ENCODE assay signal across 8 cellular contexts in genomic region chr3:136752046-136752326, GRCh38. TPM values are rescaled to one million over a fixed set of nuclear protein-coding genes. Genes with fewer than 3 reads are reported as not detected.
A peak's percentile ranks its signal among the peaks of the same experiment; 100 is the strongest.
DNase-seq lines count a peak whose midpoint lies in the region; ATAC-seq, FAIRE-seq and TF ChIP-seq lines count a peak whose summit lies in the region.

No MANE protein-coding gene starts in this region.

- peak; percentile 14 for ATAC-seq in HG02970 (IDR thresholded peaks at IDR 0.05; ENCODE audit: low FRiP score, unreplicated experiment)
- ATAC-seq in Panc1, result peak; percentile 62

- H3K4me3 ChIP-seq in Panc1 (ENCODE audit: low read depth in 2 of 2, low read length in 2 of 2), result peak overlapping the region; percentile 35 to 65
- H3K4me3 ChIP-seq in endothelial cell of umbilical vein (replicated peaks in 1 of 3; ENCODE audit: insufficient read depth in 1 of 3, low read depth in 1 of 3, low read length in 3 of 3), result peak overlapping the region; percentile 47 to 82 (median 59)

- CTCF ChIA-PET in Panc1 (lab: Charles Lee), result interaction anchor here (0.7 to 2.4 kb wide), 11 partner anchors 10 to 1220 kb away, joined by 3 to 53 read pairs (median 6); no protein-coding TSS in a partner anchor
- CTCF ChIA-PET in endothelial cell of umbilical vein (lab: Charles Lee), result interaction anchor here (0.6 to 3.9 kb wide), 114 partner anchors 8 to 1301 kb away, joined by 3 to 253 read pairs (median 5); partner anchors contain the start of genes MSL2, NCK1, PCCB and PPP2R3A

- H3K27ac ChIP-seq in Panc1 (ENCODE audit: low read length) (peak overlapping the region; percentile 68; the same call in 1 of the 2 replicates), endothelial cell of umbilical vein (ENCODE audit: insufficient read depth, low read depth, low read length) (peak overlapping the region; percentile 81)

- TF ChIP-seq POLR2A in GM12892 (IDR thresholded peaks at IDR 0.05; ENCODE audit: low read depth, low read length) (no peak), endothelial cell of umbilical vein (IDR thresholded peaks at IDR 0.05; ENCODE audit: low read depth, low read length) (no peak)

- H3K27me3 ChIP-seq in Panc1 (ENCODE audit: control insufficient read depth, insufficient read depth, low read length) (no peaks in the 10 kb centered on the region), endothelial cell of umbilical vein (ENCODE audit: control insufficient read depth in 2 of 2, insufficient read depth in 2 of 2, low read length in 2 of 2) (no peaks in the 10 kb centered on the region)

- H3K4me1 ChIP-seq in Panc1 (ENCODE audit: control insufficient read depth, insufficient read depth, low read length) (peaks cover 32% of the 10 kb centered on the region), endothelial cell of umbilical vein (ENCODE audit: control insufficient read depth, extremely low read depth, insufficient read depth, low read length) (peaks cover 19% of the 10 kb centered on the region)

- no peak overlapping the region for H3K4me2 ChIP-seq in endothelial cell of umbilical vein (ENCODE audit: insufficient read depth, low read length)

- dilution Hi-C loops in endothelial cell of umbilical vein (cut with MboI; ENCODE audit: extremely low pct_ligation_motif_present, low sequenced_read_pairs), result no loop called here

- H3K4me1 Mint-ChIP-seq in nephron progenitor cell, result peaks cover 54% of the 10 kb centered on the region

- H3K4me3 Mint-ChIP-seq in nephron progenitor cell, result peak overlapping the region; percentile 88

- peaks cover 44% of the 10 kb centered on the region for H3K79me2 ChIP-seq in endothelial cell of umbilical vein (ENCODE audit: control insufficient read depth, insufficient read depth, low read length)

- FAIRE-seq in GM12892 (lab: Jason Lieb, UNC) (no peak), endothelial cell of umbilical vein (lab: Jason Lieb, UNC) (no peak)

- peak overlapping the region; percentile 96 for H3K9ac ChIP-seq in endothelial cell of umbilical vein (replicated peaks; ENCODE audit: extremely low read depth, insufficient read depth, low read length)

- intact Hi-C loops in Panc1 (cut with micrococcal nuclease; ENCODE audit: unreplicated experiment), result loop anchor here (5.0 kb wide), 2 partner anchors 110 to 360 kb away; partner anchors contain the start of gene NCK1
- intact Hi-C loops in endothelial cell of umbilical vein (cut with micrococcal nuclease), result loop anchor here (1.0 to 10.0 kb wide), 12 partner anchors 66 to 677 kb away; partner anchors contain the start of genes MSL2, NCK1 and PCCB

- H3K9me3 ChIP-seq in Panc1 (ENCODE audit: control insufficient read depth, insufficient read depth, low read depth, low read length) (no peaks in the 10 kb centered on the region), endothelial cell of umbilical vein (replicated peaks; ENCODE audit: control insufficient read depth, insufficient read depth, low read length) (no peaks in the 10 kb centered on the region)

- DNase-seq in AG08395 (ENCODE audit: low spot score), result peak; percentile 16
- DNase-seq in GM12892 (ENCODE audit: insufficient read length), result peak; percentile 28
- DNase-seq in Panc1 (ENCODE audit: low read depth, low spot score), result no peak
- DNase-seq in endothelial cell of umbilical vein (ENCODE audit: low read depth, low spot score), result no peak
- no peak for DNase-seq in nephron progenitor cell
- DNase-seq in HuH-7 (ENCODE audit: low spot score), result no peak
- no peak for DNase-seq in islet precursor cell

- H2AFZ ChIP-seq in endothelial cell of umbilical vein (ENCODE audit: low read depth, low read length), result peak overlapping the region; percentile 58

- no peaks in the 10 kb centered on the region; the same call in 1 of the 2 replicates for H3K36me3 ChIP-seq in Panc1 (ENCODE audit: control insufficient read depth, insufficient read depth, low read length)
- no peaks in the 10 kb centered on the region for H3K36me3 ChIP-seq in endothelial cell of umbilical vein (ENCODE audit: control insufficient read depth in 2 of 2, extremely low read depth in 1 of 2, insufficient read depth in 2 of 2, low read length in 2 of 2)

- BruUV-seq in Panc1 (replicated peaks; lab: Mats Ljungman, UMichigan) (no TSS peak), endothelial cell of umbilical vein (replicated peaks; lab: Mats Ljungman, UMichigan) (no TSS peak)

- peaks cover 4% of the 10 kb centered on the region for H3K27me3 Mint-ChIP-seq in nephron progenitor cell (ENCODE audit: low read depth, poor library complexity)

- peaks cover 7% of the 10 kb centered on the region for H3K36me3 Mint-ChIP-seq in nephron progenitor cell (ENCODE audit: low read depth)

- no peak for TF ChIP-seq CTCF in Panc1 (IDR thresholded peaks at IDR 0.05)
- no peak for TF ChIP-seq CTCF in endothelial cell of umbilical vein (IDR thresholded peaks at IDR 0.05; ENCODE audit: extremely low read depth in 1 of 2, insufficient read depth in 1 of 2, low read depth in 1 of 2, low read length in 2 of 2)
- TF ChIP-seq CTCF in nephron progenitor cell (IDR thresholded peaks at IDR 0.05), result no peak

- POLR2A ChIA-PET in Panc1 (lab: Charles Lee) (interaction anchor here (0.6 to 1.1 kb wide), 7 partner anchors 15 to 556 kb away, joined by 3 to 6 read pairs (median 4); partner anchors contain the start of genes MSL2 and NCK1), endothelial cell of umbilical vein (lab: Charles Lee) (interaction anchor here (0.6 to 1.7 kb wide), 16 partner anchors 67 to 682 kb away, joined by 3 to 17 read pairs (median 5); partner anchors contain the start of genes MSL2, NCK1 and SLC35G2)

- H3K9me3 Mint-ChIP-seq in nephron progenitor cell, result peaks cover 4% of the 10 kb centered on the region

- H3K27ac Mint-ChIP-seq in nephron progenitor cell, result peak overlapping the region; percentile 99

- no peaks in the 10 kb centered on the region for H3K9me1 ChIP-seq in endothelial cell of umbilical vein (replicated peaks; ENCODE audit: control insufficient read depth, extremely low read depth, insufficient read depth, low read length)

- in situ Hi-C loops in Panc1 (cut with HindIII; ENCODE audit: low pct_unique_long_range_greater_than_20kb, low sequenced_read_pairs), result no loop called here

- H4K20me1 ChIP-seq in endothelial cell of umbilical vein (replicated peaks; ENCODE audit: control insufficient read depth, extremely low read depth, insufficient read depth, low read length), result no peaks in the 10 kb centered on the region

TF ChIP-seq in endothelial cell of umbilical vein, 7 proteins besides CTCF, POLR2A, EP300 and RAD21:
- TF ChIP-seq POLR2AphosphoS5 (IDR thresholded peaks at IDR 0.05; ENCODE audit: insufficient read depth, low read depth, low read length) (peak; percentile 54), GATA2 (IDR thresholded peaks at IDR 0.05; ENCODE audit: insufficient read depth, insufficient read length, low read depth, low read length) (no peak)

RNA-seq across cellular contexts. Expression of gene STAG1, which starts 0.2 kb away (rescaled TPM):
- polyA plus RNA-seq in GM12892 (2012; ENCODE audit: missing spikeins), result 14.1 TPM
- total RNA-seq in Panc1 (2021; ENCODE audit: unreplicated experiment), result 43.7 TPM
- polyA plus RNA-seq in Panc1 (2012; ENCODE audit: insufficient read length), result 11.7 TPM
- 40.6 and 42.1 TPM in 2 replicates for total RNA-seq in endothelial cell of umbilical vein
- polyA plus RNA-seq in endothelial cell of umbilical vein, result 5.0 and 7.4 TPM in 2 replicates
- polyA plus RNA-seq in endothelial cell of umbilical vein (2011; cell fraction: cytosol; rRNA removed), result 10.4 and 10.6 TPM in 2 replicates
- polyA plus RNA-seq in endothelial cell of umbilical vein (2011; cell fraction: nucleus; rRNA removed), result 14.7 and 20.6 TPM in 2 replicates
- polyA plus RNA-seq in endothelial cell of umbilical vein (2012), result 11.5 and 19.6 TPM in 2 replicates
- 25.5 and 27.8 TPM in 2 replicates for polyA minus RNA-seq in endothelial cell of umbilical vein
- polyA minus RNA-seq in endothelial cell of umbilical vein (2011; cell fraction: cytosol; rRNA and poly(A)+ RNA removed), result 23.1 TPM
- 49.6 and 68.4 TPM in 2 replicates for polyA minus RNA-seq in endothelial cell of umbilical vein (2011; cell fraction: nucleus; rRNA and poly(A)+ RNA removed)

Comparison
In these comparisons a context has a peak if more than half of its experiments do, and no peak if none do; other contexts are left out.
1. DNase-seq: peak in AG08395 (single experiment) and GM12892 (single experiment); none in Panc1 (single experiment), endothelial cell of umbilical vein (single experiment), nephron progenitor cell (single experiment), HuH-7 (single experiment) and islet precursor cell (single experiment).